ENCODE assay signal across 19 cellular contexts in the genomic region with DNA sequence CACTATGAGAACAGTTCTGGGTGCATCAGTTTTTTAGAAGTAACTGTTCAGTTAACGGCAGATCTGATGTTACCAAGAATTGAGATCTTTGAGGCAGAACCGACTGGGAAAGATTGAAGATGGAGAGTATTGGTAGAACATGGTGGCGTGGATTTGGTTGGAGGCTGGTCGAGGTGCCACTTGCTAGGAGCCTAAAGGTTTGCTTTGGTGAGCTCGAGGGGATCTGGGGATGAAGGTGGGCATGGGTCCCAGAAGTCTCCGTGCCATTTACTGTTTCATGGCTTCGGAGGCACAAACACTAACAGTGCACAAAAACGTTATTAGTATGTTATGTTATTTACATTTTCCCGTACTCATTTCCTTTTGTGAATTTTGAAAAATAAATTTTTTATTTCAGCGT.
DNase-seq lines count a peak whose midpoint lies in the region; TF ChIP-seq lines count a peak whose summit lies in the region.
"Had no signal": no experiment of that assay in that cellular context is flagged by ENCODE, and none has a peak within 500 bp of the region (broad histone marks: within the 10 kb centered on the region; RNA-seq: fewer than 3 reads in every experiment).

No MANE protein-coding gene starts in this region.

- no peak overlapping the region for H3K4me3 Mint-ChIP-seq in activated CD4-positive, alpha-beta T cell treated with anti-CD3 and anti-CD28 coated beads, Interleukin-2, amount 10 ng/mL, durations not matched to agents 24 days and 14 days
- H3K4me3 Mint-ChIP-seq in progenitor cell of endocrine pancreas (ENCODE audit: low read depth): no peak overlapping the region
- H3K4me3 Mint-ChIP-seq in type B pancreatic cell: no peak overlapping the region
- H3K4me3 Mint-ChIP-seq: B cell; CD4-positive, alpha-beta T cell; CD8-positive, alpha-beta T cell had no signal

- intact Hi-C loops in activated CD4-positive, alpha-beta T cell treated with anti-CD3 and anti-CD28 coated beads, Interleukin-2, amount 10 ng/mL, durations not matched to agents 24 days and 14 days (cut with micrococcal nuclease): no loop called here

- no peaks in the 10 kb centered on the region for H3K4me1 Mint-ChIP-seq in activated CD4-positive, alpha-beta T cell treated with anti-CD3 and anti-CD28 coated beads, Interleukin-2, amount 10 ng/mL, durations not matched to agents 24 days and 14 days
- H3K4me1 Mint-ChIP-seq in progenitor cell of endocrine pancreas (ENCODE audit: low read depth) (no peaks in the 10 kb centered on the region), type B pancreatic cell (ENCODE audit: unreplicated experiment) (no peaks in the 10 kb centered on the region)
- H3K4me1 Mint-ChIP-seq: B cell had no signal

- TF ChIP-seq CTCF in progenitor cell of endocrine pancreas (IDR thresholded peaks at IDR 0.05; ENCODE audit: unreplicated experiment): no peak
- TF ChIP-seq CTCF in type B pancreatic cell (conservative IDR thresholded peaks at IDR 0.05): no peak

- peak; percentile 37 for DNase-seq in activated CD4-positive, alpha-beta T cell treated with anti-CD3 and anti-CD28 coated beads, Interleukin-2, amount 10 ng/mL, durations not matched to agents 24 days and 14 days
- DNase-seq in activated CD4-positive, alpha-beta T cell treated with anti-CD3 and anti-CD28 coated beads, Interleukin-2, amount 50 U/mL, for 4 hours: no peak
- DNase-seq in D341Med (ENCODE audit: low spot score) (peak; percentile 2), progenitor cell of endocrine pancreas (ENCODE audit: low spot score, unreplicated experiment) (no peak), type B pancreatic cell (ENCODE audit: extremely low spot score, unreplicated experiment) (no peak), NCI-H1694 treated with DMSO at 0.1 percent for 48 hours (lab: John Stamatoyannopoulos, UW) (no peak)
- DNase-seq: AML-193; Caco-2; Calu3; CD4-positive, alpha-beta T cell; CD8-positive, alpha-beta T cell; DMS 273 treated with DMSO at 0.1 percent for 48 hours; DMS153; DMS53; DMS79; DND-41; EL; GDM1 had no signal

- H3K9me3 Mint-ChIP-seq in activated CD4-positive, alpha-beta T cell treated with anti-CD3 and anti-CD28 coated beads, Interleukin-2, amount 10 ng/mL, durations not matched to agents 24 days and 14 days: no peaks in the 10 kb centered on the region
- H3K9me3 Mint-ChIP-seq in progenitor cell of endocrine pancreas (ENCODE audit: low read depth) (no peaks in the 10 kb centered on the region), type B pancreatic cell (no peaks in the 10 kb centered on the region)
- H3K9me3 Mint-ChIP-seq: CD4-positive, alpha-beta T cell; CD8-positive, alpha-beta T cell had no signal

- H3K27ac Mint-ChIP-seq in activated CD4-positive, alpha-beta T cell treated with anti-CD3 and anti-CD28 coated beads, Interleukin-2, amount 10 ng/mL, durations not matched to agents 24 days and 14 days: no peak overlapping the region
- peak overlapping the region; percentile 47 for H3K27ac Mint-ChIP-seq in progenitor cell of endocrine pancreas
- H3K27ac Mint-ChIP-seq in type B pancreatic cell: no peak overlapping the region
- H3K27ac Mint-ChIP-seq: B cell; CD4-positive, alpha-beta T cell; CD8-positive, alpha-beta T cell had no signal

- H3K36me3 Mint-ChIP-seq in activated CD4-positive, alpha-beta T cell treated with anti-CD3 and anti-CD28 coated beads, Interleukin-2, amount 10 ng/mL, durations not matched to agents 24 days and 14 days (ENCODE audit: low read depth): no peaks in the 10 kb centered on the region
- H3K36me3 Mint-ChIP-seq in progenitor cell of endocrine pancreas (ENCODE audit: insufficient read depth) (no peaks in the 10 kb centered on the region), type B pancreatic cell (peaks cover 4% of the 10 kb centered on the region)
- H3K36me3 Mint-ChIP-seq: CD8-positive, alpha-beta T cell had no signal

- H3K27me3 Mint-ChIP-seq in activated CD4-positive, alpha-beta T cell treated with anti-CD3 and anti-CD28 coated beads, Interleukin-2, amount 10 ng/mL, durations not matched to agents 24 days and 14 days: no peaks in the 10 kb centered on the region
- H3K27me3 Mint-ChIP-seq in progenitor cell of endocrine pancreas (no peaks in the 10 kb centered on the region), type B pancreatic cell (no peaks in the 10 kb centered on the region)
- H3K27me3 Mint-ChIP-seq: B cell; CD4-positive, alpha-beta T cell had no signal

Comparison
In these comparisons a context has a peak if more than half of its experiments do, and no peak if none do; other contexts are left out.
1. DNase-seq: peak in activated CD4-positive, alpha-beta T cell treated with anti-CD3 and anti-CD28 coated beads, Interleukin-2, amount 10 ng/mL, durations not matched to agents 24 days and 14 days (single experiment) and D341Med (single experiment); none in activated CD4-positive, alpha-beta T cell treated with anti-CD3 and anti-CD28 coated beads, Interleukin-2, amount 50 U/mL, for 4 hours (0 of 2), progenitor cell of endocrine pancreas (single experiment), type B pancreatic cell (single experiment) and NCI-H1694 treated with DMSO at 0.1 percent for 48 hours (single experiment).